ENCODE assay signal across 9 cellular contexts in the genomic region with DNA sequence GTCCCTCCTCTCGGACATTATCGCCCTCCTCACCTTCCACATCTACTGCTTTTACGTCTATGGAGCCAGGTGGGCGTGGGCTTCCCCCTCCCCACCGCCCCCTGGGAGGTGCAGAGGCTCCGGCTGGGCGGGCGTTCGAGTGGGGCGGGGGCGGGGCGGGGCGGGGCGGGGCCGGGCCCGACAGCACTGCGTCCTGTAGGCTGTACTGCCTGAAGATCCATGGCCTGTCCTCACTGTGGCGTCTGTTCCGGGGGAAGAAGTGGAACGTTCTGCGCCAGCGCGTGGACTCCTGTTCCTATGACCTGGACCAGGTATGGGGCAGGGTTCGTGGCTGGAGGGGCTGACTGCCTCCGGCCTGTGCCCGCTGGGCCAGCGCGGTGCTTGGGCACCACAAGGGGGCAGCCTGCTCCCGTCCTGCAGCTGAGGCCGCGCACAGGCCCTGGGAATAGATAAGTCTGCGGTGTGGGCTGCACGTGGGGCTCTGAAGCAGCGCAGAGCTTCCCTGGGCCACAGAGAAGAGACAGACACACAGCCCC. TPM values are rescaled to one million over a fixed set of nuclear protein-coding genes. Genes with fewer than 3 reads are reported as not detected.
DNase-seq lines count a peak whose midpoint lies in the region; ATAC-seq and TF ChIP-seq lines count a peak whose summit lies in the region.
"Had no signal": no experiment of that assay in that cellular context is flagged by ENCODE, and none has a peak within 500 bp of the region (broad histone marks: within the 10 kb centered on the region; RNA-seq: fewer than 3 reads in every experiment).

No MANE protein-coding gene starts in this region.

- no peak overlapping the region for H2AFZ ChIP-seq in Karpas-422 (ENCODE audit: low read length)

- 15 to 17% methylated on average over 26 to 34 of the region's 34 CpGs for WGBS in lung, 2 donors

- H3K9ac ChIP-seq in Karpas-422 (ENCODE audit: low read length): peak overlapping the region; percentile 41

- peak overlapping the region; percentile 29 for H3K4me2 ChIP-seq in Karpas-422 (ENCODE audit: low read depth, low read length, poor library complexity, severe bottlenecking)

- no peaks in the 10 kb centered on the region for H3K9me3 ChIP-seq in Karpas-422 (ENCODE audit: low read length)
- no peaks in the 10 kb centered on the region for H3K9me3 ChIP-seq in lung (ENCODE audit: control insufficient read depth in 2 of 2, insufficient read depth in 1 of 2, low read length in 1 of 2)

- H3K36me3 ChIP-seq in Karpas-422 (ENCODE audit: insufficient read depth, low read length) (no peaks in the 10 kb centered on the region), lung (ENCODE audit: control insufficient read depth in 2 of 2, insufficient read depth in 2 of 2, low read length in 2 of 2) (peaks cover 0 to 43% of the 10 kb centered on the region in 2 donors)

- H4K20me1 ChIP-seq in Karpas-422 (ENCODE audit: insufficient read depth, low read depth, low read length): no peaks in the 10 kb centered on the region

- H3K27me3 ChIP-seq in Karpas-422 (ENCODE audit: low read length): no peaks in the 10 kb centered on the region
- no peaks in the 10 kb centered on the region for H3K27me3 ChIP-seq in lung (ENCODE audit: control insufficient read depth, insufficient read depth)

- H3K27ac ChIP-seq in Karpas-422 (ENCODE audit: low read length) (peak overlapping the region; percentile 86; the same call in 1 of the 2 replicates), lung (ENCODE audit: low read depth in 1 of 2, low read length in 1 of 2) (no peak overlapping the region)

- peaks cover 45% of the 10 kb centered on the region for H3K4me1 ChIP-seq in Karpas-422 (ENCODE audit: low read length)
- no peaks in the 10 kb centered on the region for H3K4me1 ChIP-seq in lung (ENCODE audit: control insufficient read depth in 2 of 2, insufficient read depth in 2 of 2, low read length in 2 of 2)

- ATAC-seq in lung (ENCODE audit: insufficient read depth, low FRiP score) (peak; percentile 81), HG03521 (IDR thresholded peaks at IDR 0.05; ENCODE audit: unreplicated experiment) (no peak)

- H3K9me2 ChIP-seq in Karpas-422 (replicated peaks; ENCODE audit: insufficient read depth, low read length): no peaks in the 10 kb centered on the region

- DNase-seq in EH (ENCODE audit: low read depth) (peak; percentile 59), Karpas-422 (peak; percentile 92), dedifferentiated amniotic fluid mesenchymal stem cell (ENCODE audit: extremely low spot score) (peak; percentile 34), lung (ENCODE audit: low spot score) (peak; percentile 75), A172 (ENCODE audit: low spot score) (no peak)
- DNase-seq in activated CD4-positive, CD25-positive, alpha-beta regulatory T cell (lab: John Stamatoyannopoulos, UW): peak; percentile 29 to 50 (median 44)
- peak; percentile 15 to 37 for DNase-seq in stimulated activated CD8-positive, alpha-beta memory T cell treated with anti-CD3 and anti-CD28 coated beads, Interleukin-2, amount 100 ng/mL, for 1 hour (ENCODE audit: low read depth in 2 of 2)

- TF ChIP-seq CTCF in lung (IDR thresholded peaks at IDR 0.05; ENCODE audit: control extremely low read depth, extremely low read depth): peak; percentile 72

- H3K4me3 ChIP-seq in Karpas-422 (ENCODE audit: low read length) (no peak overlapping the region), lung (no peak overlapping the region)

- H3K79me2 ChIP-seq in Karpas-422 (ENCODE audit: low read length): no peaks in the 10 kb centered on the region

RNA-seq across cellular contexts. Expression of a gene that starts 9.2 kb away (rescaled TPM):
- 35.7 and 64.3 TPM in 2 replicates for total RNA-seq in Karpas-422 (2014; rRNA removed; shearing (Covaris generic); ENCODE audit: low replicate concordance)
- total RNA-seq in lung: 10 to 100 TPM; 34.9 to 81.2 TPM
- 10 to 100 TPM; 41.5 to 98.2 TPM for polyA plus RNA-seq in lung
- 76.5 and 77.1 TPM in 2 replicates for total RNA-seq in A172 (2014; rRNA removed; shearing (Covaris generic))

RNA-seq across cellular contexts. Expression of a gene that starts 10.9 kb away (rescaled TPM):
- total RNA-seq in Karpas-422 (2014; rRNA removed; shearing (Covaris generic); ENCODE audit: low replicate concordance): 5.9 and 11.3 TPM in 2 replicates
- 10 to 100 TPM; 25.1 to 58.9 TPM for total RNA-seq in lung
- polyA plus RNA-seq in lung: 10 to 100 TPM; 34.0 to 53.8 TPM
- 16.8 and 20.2 TPM in 2 replicates for total RNA-seq in A172 (2014; rRNA removed; shearing (Covaris generic))

RNA-seq across cellular contexts. Expression of a gene that starts 12.1 kb away (rescaled TPM):
- total RNA-seq in Karpas-422 (2014; rRNA removed; shearing (Covaris generic); ENCODE audit: low replicate concordance): 3.7 and 5.9 TPM in 2 replicates
- total RNA-seq in lung: 1 to 10 TPM; 7.0 to 8.6 TPM
- polyA plus RNA-seq in lung: 1 to 10 TPM; 2.3 to 4.5 TPM
- total RNA-seq in A172 (2014; rRNA removed; shearing (Covaris generic)): 0.34 TPM in 1 of 2 replicates, not detected in the other

RNA-seq across cellular contexts. Expression of a gene that starts 18.7 kb away (rescaled TPM):
- total RNA-seq in Karpas-422 (2014; rRNA removed; shearing (Covaris generic); ENCODE audit: low replicate concordance): not detected in 2 replicates
- total RNA-seq in lung: not detected
- polyA plus RNA-seq in lung: not detected
- total RNA-seq in A172 (2014; rRNA removed; shearing (Covaris generic)): not detected in 2 replicates
- total RNA-seq: RPMI7951 had no signal

RNA-seq across cellular contexts. Expression of a gene that starts 51.4 kb away (rescaled TPM):
- 26.7 and 51.3 TPM in 2 replicates for total RNA-seq in Karpas-422 (2014; rRNA removed; shearing (Covaris generic); ENCODE audit: low replicate concordance)
- total RNA-seq in lung: 10 to 100 TPM; 14.4 to 64.1 TPM
- polyA plus RNA-seq in lung: 10 to 100 TPM; 37.2 to 40.6 TPM
- 53.5 and 60.0 TPM in 2 replicates for total RNA-seq in A172 (2014; rRNA removed; shearing (Covaris generic))
